ENCODE assay signal across 7 cellular contexts in the genomic region with DNA sequence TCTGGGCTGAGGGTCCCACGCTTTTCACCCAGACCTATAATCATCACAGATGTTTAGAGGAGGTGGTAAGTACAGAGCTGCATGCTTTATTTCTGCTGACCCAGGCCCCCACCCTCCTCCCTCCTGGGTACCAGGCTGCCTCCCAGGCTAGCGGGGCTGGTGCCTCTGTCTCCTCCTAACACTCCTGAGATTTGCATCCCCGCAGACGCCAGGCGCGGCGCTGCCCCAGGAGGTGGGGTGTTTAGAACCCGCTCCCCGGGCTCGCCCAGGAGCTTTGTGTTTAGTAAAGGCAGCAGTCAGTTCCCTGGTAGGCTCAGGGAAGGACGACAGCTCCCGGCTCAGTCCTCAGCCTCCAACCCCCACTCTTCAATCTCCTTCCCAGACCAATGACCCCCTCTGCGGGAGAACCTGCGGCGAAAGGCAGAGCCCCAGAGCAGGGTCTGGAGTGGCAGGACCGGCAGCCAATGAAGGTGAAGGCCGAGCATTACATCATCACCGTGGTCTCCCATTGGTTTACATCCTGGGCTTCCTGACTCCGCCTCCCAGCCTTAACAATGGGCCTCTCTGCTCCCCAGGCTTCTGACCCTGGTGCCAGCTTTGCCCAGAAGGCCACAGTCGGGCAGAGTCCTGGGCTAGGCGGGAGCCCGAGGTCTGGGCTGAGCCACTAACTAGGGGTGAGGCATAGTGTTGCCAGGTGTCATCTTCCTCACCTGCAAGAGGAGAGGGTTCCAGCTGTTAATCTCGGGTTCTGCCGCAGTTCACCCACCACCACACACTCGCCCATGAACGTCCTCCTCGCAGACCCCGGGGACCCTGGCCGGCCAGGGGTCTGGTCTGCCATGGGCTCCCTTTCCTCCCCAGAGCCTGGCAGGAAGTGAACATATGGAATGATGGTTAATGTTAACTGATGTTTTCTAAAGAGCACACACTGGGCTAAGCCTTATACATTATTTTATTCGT. TPM values are rescaled to one million over a fixed set of nuclear protein-coding genes. Genes with fewer than 3 reads are reported as not detected.
DNase-seq lines count a peak whose midpoint lies in the region; ATAC-seq and TF ChIP-seq lines count a peak whose summit lies in the region.

No MANE protein-coding gene starts in this region.

- no peak overlapping the region for H3K9ac ChIP-seq in fibroblast of lung (ENCODE audit: insufficient read depth, low read length)

- H3K27me3 ChIP-seq in PC-9 (ENCODE audit: insufficient read depth, low read depth) (no peaks in the 10 kb centered on the region), fibroblast of lung (ENCODE audit: control insufficient read depth, insufficient read depth, low read length) (peaks cover 6% of the 10 kb centered on the region)

- H3K79me2 ChIP-seq in PC-9 (ENCODE audit: low read depth) = no peaks in the 10 kb centered on the region
- H3K79me2 ChIP-seq in fibroblast of lung (ENCODE audit: control insufficient read depth, insufficient read depth, low read length) = no peaks in the 10 kb centered on the region

- H3K4me2 ChIP-seq in PC-9 (peak overlapping the region; percentile 65), fibroblast of lung (ENCODE audit: extremely low read depth, insufficient read depth, low read length) (no peak overlapping the region)

- no peak overlapping the region for H3K27ac ChIP-seq in PC-9
- H3K27ac ChIP-seq in fibroblast of lung (ENCODE audit: insufficient read depth, low read length) = no peak overlapping the region

- CTCF ChIA-PET in PC-9 (lab: Charles Lee) = interaction anchor here (0.5 kb wide), 1 partner anchor 35 kb away, joined by 3 read pairs; no protein-coding TSS in a partner anchor

- H3K4me1 ChIP-seq in PC-9 (replicated peaks; ENCODE audit: insufficient read depth) (no peaks in the 10 kb centered on the region), fibroblast of lung (ENCODE audit: control insufficient read depth, extremely low read depth, insufficient read depth, low read length) (no peaks in the 10 kb centered on the region), mucosa of descending colon (ENCODE audit: low read depth) (no peaks in the 10 kb centered on the region)

- H3K9me3 ChIP-seq in PC-9 (ENCODE audit: insufficient read depth, low read depth) (no peaks in the 10 kb centered on the region), fibroblast of lung (ENCODE audit: control insufficient read depth, insufficient read depth, low read depth, low read length) (no peaks in the 10 kb centered on the region), mucosa of descending colon (no peaks in the 10 kb centered on the region)

- no peaks in the 10 kb centered on the region for H3K36me3 ChIP-seq in PC-9 (ENCODE audit: low read depth)
- no peaks in the 10 kb centered on the region for H3K36me3 ChIP-seq in fibroblast of lung (ENCODE audit: control insufficient read depth, insufficient read depth, low read length)
- H3K36me3 ChIP-seq in mucosa of descending colon (ENCODE audit: low read depth) = no peaks in the 10 kb centered on the region

- POLR2A ChIA-PET in PC-9 (lab: Charles Lee; ENCODE audit: unreplicated experiment) = no interaction called here

- no peaks in the 10 kb centered on the region for H4K20me1 ChIP-seq in PC-9 (ENCODE audit: insufficient read depth)
- no peaks in the 10 kb centered on the region for H4K20me1 ChIP-seq in fibroblast of lung (ENCODE audit: control insufficient read depth, extremely low read depth, insufficient read depth, low read length)

- TF ChIP-seq CTCF in PC-9 (conservative IDR thresholded peaks at IDR 0.05) = no peak
- no peak for TF ChIP-seq CTCF in fibroblast of lung (conservative IDR thresholded peaks at IDR 0.05 in 1 of 2, IDR thresholded peaks at IDR 0.05 in 1 of 2; ENCODE audit: low read depth in 1 of 2, low read length in 2 of 2)
- no peak for TF ChIP-seq CTCF in mucosa of descending colon (IDR thresholded peaks at IDR 0.05)

- BruUV-seq in PC-9 (replicated peaks; lab: Mats Ljungman, UMichigan) = TSS peak; percentile 81

- intact Hi-C loops in PC-9 (cut with micrococcal nuclease; ENCODE audit: unreplicated experiment) (no loop called here), mucosa of descending colon (cut with DNase I, micrococcal nuclease) (no loop called here)

- H3F3A ChIP-seq in PC-9 (ENCODE audit: insufficient read depth, low read depth) = no peaks in the 10 kb centered on the region

- no peaks in the 10 kb centered on the region for H3K9me2 ChIP-seq in PC-9 (ENCODE audit: insufficient read depth)

- ATAC-seq in mucosa of descending colon (peak; percentile 97), HG02852 (IDR thresholded peaks at IDR 0.05; ENCODE audit: unreplicated experiment) (no peak), HG03571 (IDR thresholded peaks at IDR 0.05; ENCODE audit: unreplicated experiment) (no peak)

- peak overlapping the region; percentile 20; the same call in 1 of the 2 replicates for H3K4me3 ChIP-seq in PC-9
- H3K4me3 ChIP-seq in fibroblast of lung (replicated peaks in 1 of 4; ENCODE audit: control extremely low read depth in 1 of 4, insufficient read depth in 1 of 4, low read depth in 3 of 4, low read length in 4 of 4) = no peak overlapping the region
- H3K4me3 ChIP-seq in mucosa of descending colon = no peak overlapping the region

- H2AFZ ChIP-seq in PC-9 (peak overlapping the region; percentile 67; the same call in 1 of the 2 replicates), fibroblast of lung (ENCODE audit: low read length) (no peak overlapping the region)

- DNase-seq in HCEC 1CT (peak; percentile 18), PC-9 (peak; percentile 68 to 73), fibroblast of lung (ENCODE audit: low read depth in 2 of 2) (peak; percentile 66 to 92), mucosa of descending colon (peak; percentile 77 to 93 (median 91))
- DNase-seq in stimulated activated naive CD4-positive, alpha-beta T cell treated with Interleukin-2 at 50 U/mL for 16 hours (lab: John Stamatoyannopoulos, UW) = no peak

RNA-seq across cellular contexts. Expression of gene CALM1, which starts 57.5 kb away (rescaled TPM):
- total RNA-seq in PC-9 (2021) (103 and 122 TPM in 2 replicates), fibroblast of lung (269 and 632 TPM in 2 replicates), mucosa of descending colon (100 to 1,000 TPM; 610 to 985 (median 822) TPM)
- 620 and 700 TPM in 2 replicates for polyA plus RNA-seq in fibroblast of lung
- 339 and 423 TPM in 2 replicates for polyA plus RNA-seq in fibroblast of lung (2012)
- polyA minus RNA-seq in fibroblast of lung (ENCODE audit: low replicate concordance) = 38.2 and 45.4 TPM in 2 replicates
